In the genomic region with DNA sequence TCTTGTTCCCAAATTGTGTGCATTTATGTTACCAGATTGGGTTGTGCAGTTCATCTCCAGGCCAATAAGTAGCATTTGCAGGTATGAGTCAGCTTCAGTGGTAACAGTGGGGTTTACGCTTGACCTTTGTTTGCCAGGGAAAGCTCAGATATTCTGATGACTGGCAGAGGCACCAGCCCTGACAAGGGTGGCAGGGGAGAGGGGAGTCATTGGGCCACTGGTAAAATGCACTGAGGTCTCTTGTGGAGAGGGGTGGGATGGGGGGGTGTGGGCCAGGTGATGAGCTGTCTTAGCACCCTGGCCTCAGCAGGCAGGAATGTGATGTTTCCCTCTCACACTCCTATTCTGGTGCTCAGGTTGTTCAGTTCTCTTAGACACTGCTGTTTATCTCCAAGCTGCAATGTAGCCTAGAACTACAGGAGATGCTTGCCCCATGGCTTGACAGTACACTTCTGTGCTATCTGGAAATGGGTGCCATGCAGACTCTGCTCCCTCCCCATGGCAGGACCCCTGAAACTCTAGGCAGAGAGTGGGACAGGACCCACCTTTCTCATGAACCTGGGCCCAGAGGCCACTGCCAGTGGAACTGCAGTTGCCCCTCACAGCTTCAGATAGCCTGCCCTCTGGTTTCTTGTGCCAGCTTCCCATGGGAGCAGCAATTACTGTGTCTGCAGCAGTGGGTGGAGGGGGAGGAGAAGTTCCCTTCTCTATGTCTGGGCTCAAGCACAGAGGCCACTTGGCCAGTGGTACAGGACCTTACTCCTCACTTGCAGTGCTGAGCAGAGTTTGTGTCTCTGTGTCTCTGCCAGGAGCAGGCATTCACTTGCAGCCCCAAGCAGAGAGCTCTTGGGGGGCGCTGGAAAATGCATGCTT, we compare ENCODE assay signal across 9 cellular contexts. TPM values are rescaled to one million over a fixed set of nuclear protein-coding genes. Genes with fewer than 3 reads are reported as not detected.
DNase-seq lines count a peak whose midpoint lies in the region; ATAC-seq lines count a peak whose summit lies in the region.
"Had no signal": no experiment of that assay in that cellular context is flagged by ENCODE, and none has a peak within 500 bp of the region (broad histone marks: within the 10 kb centered on the region; RNA-seq: fewer than 3 reads in every experiment).

No MANE protein-coding gene starts in this region.

- H3K9ac ChIP-seq in trophoblast cell (ENCODE audit: low read length) = no peak overlapping the region

- no peak overlapping the region for H3K27ac ChIP-seq in trophoblast cell (ENCODE audit: low read depth, low read length)
- H3K27ac ChIP-seq: ascending aorta had no signal

- WGBS in trophoblast cell (ENCODE audit: extremely low coverage, insufficient coverage, insufficient read length) = no CpG with 5 or more reads among the region's 2 CpGs

- H2AK5ac ChIP-seq in trophoblast cell (ENCODE audit: low read length) = no peak overlapping the region

- peaks cover 0 to 3% of the 10 kb centered on the region in 2 experiments for H3K36me3 ChIP-seq in trophoblast cell (ENCODE audit: control insufficient read depth in 1 of 2, insufficient read depth in 2 of 2, low read length in 2 of 2)

- DNase-seq in SIG-M5 treated with dmso at 0.1 percent for 504 hours (lab: John Stamatoyannopoulos, UW; ENCODE audit: unreplicated experiment) (peak; percentile 7), SIG-M5 (lab: John Stamatoyannopoulos, UW) (no peak), trophoblast cell (no peak), DMS114 treated with DMSO at 0.1 percent for 48 hours (lab: John Stamatoyannopoulos, UW; ENCODE audit: unreplicated experiment) (no peak), activated gamma-delta T cell treated with Interleukin-2 at 50 U/mL for 16 hours (no peak)
- DNase-seq in activated naive CD4-positive, alpha-beta T cell treated with anti-CD3 and anti-CD28 coated beads, Interleukin-2, amount 50 U/mL, for 72 hours (ENCODE audit: low spot score in 2 of 2) = peak in 1 of 2 donors; percentile 65

- H2BK12ac ChIP-seq in trophoblast cell (ENCODE audit: low read length) = no peak overlapping the region

- H3K79me1 ChIP-seq in trophoblast cell (ENCODE audit: low read length) = no peaks in the 10 kb centered on the region

- H3K27ac Mint-ChIP-seq in activated naive CD4-positive, alpha-beta T cell treated with anti-CD3 and anti-CD28 coated beads, Interleukin-2, amount 50 U/mL, for 72 hours = peak overlapping the region in 1 of 2 donors; percentile 80

- H3K79me2 ChIP-seq in trophoblast cell (ENCODE audit: control insufficient read depth, insufficient read depth, low read length, poor library complexity) = peaks cover 6% of the 10 kb centered on the region

- peaks cover 45 to 64% of the 10 kb centered on the region in 2 donors for H3K36me3 Mint-ChIP-seq in activated naive CD4-positive, alpha-beta T cell treated with anti-CD3 and anti-CD28 coated beads, Interleukin-2, amount 50 U/mL, for 72 hours

- H2BK120ac ChIP-seq in trophoblast cell (ENCODE audit: insufficient read depth, low read length, poor library complexity) = no peak overlapping the region

- H3K4me3 ChIP-seq in trophoblast cell (ENCODE audit: low read depth, low read length) = no peak overlapping the region
- H3K4me3 ChIP-seq: ascending aorta had no signal

- H3K18ac ChIP-seq in trophoblast cell (ENCODE audit: low read length) = peak overlapping the region; percentile 23

- H2BK5ac ChIP-seq in trophoblast cell (ENCODE audit: low read depth, low read length, poor library complexity) = no peak overlapping the region

- no peak overlapping the region for H3K4me2 ChIP-seq in trophoblast cell (ENCODE audit: low read length)

- H3K4me1 ChIP-seq in trophoblast cell (ENCODE audit: control insufficient read depth in 1 of 2, insufficient read depth in 2 of 2, low read length in 2 of 2) = peaks cover 0 to 3% of the 10 kb centered on the region in 2 experiments
- H3K4me1 ChIP-seq: ascending aorta had no signal

- ATAC-seq in HG03432 (IDR thresholded peaks at IDR 0.05; ENCODE audit: unreplicated experiment) (peak; percentile 62), GM21360 (IDR thresholded peaks at IDR 0.05; ENCODE audit: unreplicated experiment) (no peak)
- peak; percentile 67 to 97 for ATAC-seq in activated naive CD4-positive, alpha-beta T cell treated with anti-CD3 and anti-CD28 coated beads, Interleukin-2, amount 50 U/mL, for 72 hours

- no peak overlapping the region for H4K8ac ChIP-seq in trophoblast cell (ENCODE audit: low read depth, low read length)

- H4K91ac ChIP-seq in trophoblast cell (ENCODE audit: low read depth, low read length) = no peak overlapping the region

- no peak overlapping the region for H4K12ac ChIP-seq in trophoblast cell (ENCODE audit: low read depth, low read length)

- H3K4ac ChIP-seq in trophoblast cell (ENCODE audit: low read depth, low read length) = no peak overlapping the region

- H3K9me3 ChIP-seq in trophoblast cell (ENCODE audit: insufficient read depth, low read depth, low read length) = no peaks in the 10 kb centered on the region

- peaks cover 5 to 10% of the 10 kb centered on the region in 2 donors for H3K9me3 Mint-ChIP-seq in activated naive CD4-positive, alpha-beta T cell treated with anti-CD3 and anti-CD28 coated beads, Interleukin-2, amount 50 U/mL, for 72 hours

- no peak overlapping the region for H2AFZ ChIP-seq in trophoblast cell (ENCODE audit: insufficient read depth, low read length, poor library complexity)

- no peak overlapping the region for H3K14ac ChIP-seq in trophoblast cell (ENCODE audit: low read length)

- H3K27me3 ChIP-seq in trophoblast cell (ENCODE audit: insufficient read depth, low read length) = no peaks in the 10 kb centered on the region
- H3K27me3 ChIP-seq: ascending aorta had no signal

- H3K23ac ChIP-seq in trophoblast cell (ENCODE audit: low read length) = no peak overlapping the region

RNA-seq across cellular contexts. Expression of gene USP15, which starts 31.9 kb away (rescaled TPM):
- 100 to 1,000 TPM; 114 to 122 TPM for total RNA-seq in activated naive CD4-positive, alpha-beta T cell treated with anti-CD3 and anti-CD28 coated beads, Interleukin-2, amount 50 U/mL, for 72 hours
- 110 and 117 TPM in 2 replicates for polyA plus RNA-seq in trophoblast cell (2013)
